8 cellular contexts compared by ENCODE assay signal in the genomic region with DNA sequence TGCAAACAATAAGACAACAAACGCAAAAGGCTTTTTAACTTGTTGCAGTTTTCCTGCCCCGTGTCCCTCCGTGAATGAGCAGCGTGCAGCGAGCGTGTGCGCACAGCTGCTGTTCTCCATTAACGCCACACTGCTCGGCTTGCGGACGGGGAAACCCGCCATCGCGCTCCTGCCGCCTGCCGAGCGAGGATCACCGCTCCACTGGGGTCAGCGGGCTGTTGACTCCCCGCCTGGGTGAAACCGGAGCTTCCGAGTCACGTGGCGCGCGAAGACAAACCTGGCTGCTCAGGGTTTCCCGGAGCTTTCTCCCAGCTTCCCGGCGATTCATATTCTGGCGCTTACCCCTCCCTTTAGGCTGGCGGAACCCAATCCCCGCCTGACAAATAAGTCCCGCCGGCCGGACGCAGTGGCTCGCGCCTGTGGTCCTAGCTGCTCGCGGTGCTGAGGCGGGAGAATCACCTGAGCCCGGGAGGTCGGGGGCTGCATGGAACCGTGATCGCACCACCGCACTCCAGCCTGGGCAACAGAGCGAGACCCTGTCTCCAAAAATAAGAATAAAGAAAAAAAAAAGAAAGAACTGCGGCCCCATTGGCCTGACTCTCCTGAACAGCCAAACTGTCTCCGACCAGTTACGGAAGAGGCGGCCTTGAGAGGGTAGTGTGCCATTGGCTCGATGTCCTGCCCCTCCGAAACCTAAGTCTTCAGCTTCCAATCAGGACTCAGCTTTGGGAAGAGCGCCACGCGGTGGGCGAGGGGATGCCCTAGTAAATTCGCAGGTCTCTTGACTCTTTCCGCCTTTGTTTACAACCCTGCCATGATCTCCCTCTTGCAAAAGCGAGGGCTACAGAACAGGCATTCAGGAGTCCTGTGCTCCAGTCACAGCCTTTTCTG. TPM values are rescaled to one million over a fixed set of nuclear protein-coding genes. Genes with fewer than 3 reads are reported as not detected.
DNase-seq lines count a peak whose midpoint lies in the region; TF ChIP-seq lines count a peak whose summit lies in the region.

A gene with protein sequence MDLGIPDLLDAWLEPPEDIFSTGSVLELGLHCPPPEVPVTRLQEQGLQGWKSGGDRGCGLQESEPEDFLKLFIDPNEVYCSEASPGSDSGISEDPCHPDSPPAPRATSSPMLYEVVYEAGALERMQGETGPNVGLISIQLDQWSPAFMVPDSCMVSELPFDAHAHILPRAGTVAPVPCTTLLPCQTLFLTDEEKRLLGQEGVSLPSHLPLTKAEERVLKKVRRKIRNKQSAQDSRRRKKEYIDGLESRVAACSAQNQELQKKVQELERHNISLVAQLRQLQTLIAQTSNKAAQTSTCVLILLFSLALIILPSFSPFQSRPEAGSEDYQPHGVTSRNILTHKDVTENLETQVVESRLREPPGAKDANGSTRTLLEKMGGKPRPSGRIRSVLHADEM (plus strand): TSS at position 794 of the 891 bp plus-strand sequence. CDS start 624 bp downstream, outside the sequence.

- peak within 1 kb of the TSS; percentile 91 for H3K4me3 Mint-ChIP-seq in HFFc6

- H3K36me3 ChIP-seq in SJSA1 (no peaks in the 10 kb centered on the region), thymus (ENCODE audit: control insufficient read depth, insufficient read depth) (peaks cover under 1% of the 10 kb centered on the region)

- under 1% methylated on average over 60 of the region's 60 CpGs for WGBS in thymus

- POLR2A ChIA-PET in GM10248 (lab: Yijun Ruan, JAX): interaction anchor here (0.5 to 4.2 kb wide), 10 partner anchors 9 to 303 kb away, joined by 3 to 31 read pairs (median 4); partner anchors contain the start of genes CRTC2, DENND4B, JTB and RPS27

- no peaks in the 10 kb centered on the region for H3K27me3 ChIP-seq in SJSA1 (replicated peaks)
- H3K27me3 ChIP-seq in thymus (ENCODE audit: control insufficient read depth, insufficient read depth): no peaks in the 10 kb centered on the region

- peaks cover 31% of the 10 kb centered on the region for H3K4me1 ChIP-seq in SJSA1 (replicated peaks)
- H3K4me1 ChIP-seq in thymus (ENCODE audit: control insufficient read depth, insufficient read depth, low read length): peaks cover 22% of the 10 kb centered on the region

- H3K27ac ChIP-seq in SJSA1 (peak within 1 kb of the TSS; percentile 82), thymus (ENCODE audit: low read depth) (peak within 1 kb of the TSS; percentile 95)

- H3K4me3 ChIP-seq in SJSA1 (peak within 1 kb of the TSS; percentile 51), thymus (ENCODE audit: low read length) (peak within 1 kb of the TSS; percentile 89)

- H3K36me3 Mint-ChIP-seq in HFFc6 (ENCODE audit: low read depth): no peaks in the 10 kb centered on the region; the same call in 1 of the 2 replicates

- peak within 1 kb of the TSS; percentile 95 for H3K27ac Mint-ChIP-seq in HFFc6

- H3K9me3 Mint-ChIP-seq in HFFc6: no peaks in the 10 kb centered on the region

- DNase-seq in GM10248 (ENCODE audit: extremely low spot score): peak; percentile 91
- peak; percentile 94 for DNase-seq in HFFc6
- peak; percentile 98 for DNase-seq in MV-4-11 (lab: John Stamatoyannopoulos, UW)
- peak; percentile 92 to 96 for DNase-seq in SJSA1 (ENCODE audit: low read depth in 1 of 2, low spot score in 2 of 2)
- peak; percentile 84 for DNase-seq in activated naive CD4-positive, alpha-beta T cell treated with anti-CD3 and anti-CD28 coated beads, Interleukin-2, amount 50 U/mL, for 16 hours
- DNase-seq in globus pallidus (ENCODE audit: low spot score): peak; percentile 98
- peak; percentile 52 to 96 (median 89) for DNase-seq in nucleus accumbens (lab: John Stamatoyannopoulos, UW)

- peak; percentile 59 for TF ChIP-seq CTCF in GM10248 (IDR thresholded peaks at IDR 0.05; ENCODE audit: control extremely low read depth, extremely low read depth, low read depth, missing control alignments)
- TF ChIP-seq CTCF in HFFc6 (IDR thresholded peaks at IDR 0.05): peak; percentile 74

- H3K27me3 Mint-ChIP-seq in HFFc6 (ENCODE audit: insufficient read depth): 0 out of 2 replicates have a peak, but pooled peaks cover 3% of the 10 kb centered on the region

- peaks cover 57% of the 10 kb centered on the region for H3K4me1 Mint-ChIP-seq in HFFc6 (ENCODE audit: low read depth)

- H3K9me3 ChIP-seq in SJSA1 (replicated peaks) (no peaks in the 10 kb centered on the region), thymus (ENCODE audit: control insufficient read depth) (no peaks in the 10 kb centered on the region)

- CTCF ChIA-PET in GM10248 (lab: Yijun Ruan, JAX): interaction anchor here (0.7 to 4.6 kb wide), 15 partner anchors 9 to 290 kb away, joined by 3 to 30 read pairs (median 5); partner anchors contain the start of genes CRTC2, DENND4B, JTB and RAB13

RNA-seq across cellular contexts. Expression of the gene that starts here (rescaled TPM):
- total RNA-seq in HFFc6 (2021; fragmentation: NEBNext Ultra II Directional; extraction: Animal tissue kit (Norgen Biotek cat#: 25700)): 1 to 10 TPM; 3.6 to 4.6 (median 4.1) TPM
- total RNA-seq in SJSA1 (2014; rRNA removed; shearing (Covaris generic)): 3.2 and 4.0 TPM in 2 replicates
- polyA plus RNA-seq in thymus: 17.7 TPM

Comparison
In these comparisons a context has a peak if more than half of its experiments do, and no peak if none do; other contexts are left out.
1. Peak in every context shown above with its lines: DNase-seq, H3K4me3 ChIP-seq and H3K27ac ChIP-seq.